In the genomic region with DNA sequence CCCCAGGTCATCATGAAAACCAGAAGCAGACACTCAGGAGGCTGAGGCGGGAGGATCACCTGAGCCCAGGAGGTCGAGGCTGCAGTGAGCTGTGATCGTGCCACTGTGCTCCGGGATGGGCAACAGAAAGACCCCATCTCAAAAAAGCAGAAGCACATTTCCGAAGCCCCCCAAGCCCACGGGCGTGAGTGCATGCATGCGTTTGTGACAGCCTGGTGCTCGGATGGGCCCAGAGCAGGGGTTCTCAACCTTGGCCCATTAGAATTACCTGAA, we compare ENCODE assay signal across 25 cellular contexts. TPM values are rescaled to one million over a fixed set of nuclear protein-coding genes. Genes with fewer than 3 reads are reported as not detected.
"Had no signal": no experiment of that assay in that cellular context is flagged by ENCODE, and none has a peak within 500 bp of the region (broad histone marks: within the 10 kb centered on the region; RNA-seq: fewer than 3 reads in every experiment).

No MANE protein-coding gene starts in this region.

- H3K9me3 Mint-ChIP-seq: activated B cell treated with CpG ODN at 0.5 μM for 24 hours; activated CD4-positive, alpha-beta T cell treated with anti-CD3 and anti-CD28 coated beads, Interleukin-2, amount 10 ng/mL, durations not matched to agents 24 days and 14 days; activated naive CD4-positive, alpha-beta T cell treated with anti-CD3 and anti-CD28 coated beads, Interleukin-2, amount 10 ng/mL, durations not matched to agents 7 days and 5 days; activated naive CD8-positive, alpha-beta T cell treated with anti-CD3 and anti-CD28 coated beads for 36 hours; activated T-helper 17 cell treated with anti-CD3 and anti-CD28 coated beads, Interleukin-2, amount 50 U/mL, for 72 hours; IgD-negative memory B cell had no signal

- ATAC-seq: activated T-helper 17 cell treated with anti-CD3 and anti-CD28 coated beads, Interleukin-2, amount 50 U/mL, for 72 hours; PC-3; T-helper 17 cell had no signal

- H3K27ac Mint-ChIP-seq: activated B cell treated with CpG ODN at 0.5 μM for 24 hours; activated naive CD4-positive, alpha-beta T cell treated with anti-CD3 and anti-CD28 coated beads, Interleukin-2, amount 10 ng/mL, durations not matched to agents 7 days and 5 days had no signal

- DNase-seq: activated B cell treated with CpG ODN at 0.5 μM for 24 hours; activated CD4-positive, alpha-beta T cell treated with anti-CD3 and anti-CD28 coated beads for 1 hour; activated CD4-positive, alpha-beta T cell treated with anti-CD3 and anti-CD28 coated beads, Interleukin-2, amount 10 ng/mL, durations not matched to agents 24 days and 14 days; activated CD4-positive, alpha-beta T cell treated with anti-CD3 and anti-CD28 coated beads, Interleukin-2, amount 50 U/mL, for 48 hours; activated gamma-delta T cell treated with Interleukin-2 at 50 U/mL for 16 hours; activated naive CD4-positive, alpha-beta T cell treated with anti-CD3 and anti-CD28 coated beads, Interleukin-2, amount 10 ng/mL, durations not matched to agents 7 days and 5 days; activated naive CD8-positive, alpha-beta T cell treated with anti-CD3 and anti-CD28 coated beads for 36 hours; activated T-cell treated with anti-CD3 and anti-CD28 coated beads for 4 hours; activated T-cell treated with anti-CD3 and anti-CD28 coated beads, Interleukin-2, amount 50 U/mL, for 48 hours; KG1; NCI-H1048; NCI-H146; NCI-H187 treated with DMSO at 0.1 percent for 48 hours; NCI-H2081 treated with DMSO at 0.1 percent for 48 hours; NCI-H524; PC-3; SIG-M5; T-helper 17 cell; T-helper 9 cell had no signal

- H3K4me3 Mint-ChIP-seq: activated B cell treated with CpG ODN at 0.5 μM for 24 hours; activated CD4-positive, alpha-beta T cell treated with anti-CD3 and anti-CD28 coated beads, Interleukin-2, amount 10 ng/mL, durations not matched to agents 24 days and 14 days; activated naive CD4-positive, alpha-beta T cell treated with anti-CD3 and anti-CD28 coated beads, Interleukin-2, amount 10 ng/mL, durations not matched to agents 7 days and 5 days; activated naive CD8-positive, alpha-beta T cell treated with anti-CD3 and anti-CD28 coated beads for 36 hours; activated T-helper 17 cell treated with anti-CD3 and anti-CD28 coated beads, Interleukin-2, amount 50 U/mL, for 72 hours; IgD-negative memory B cell; T-helper 17 cell had no signal

- H3K27me3 Mint-ChIP-seq: activated B cell treated with CpG ODN at 0.5 μM for 24 hours; activated CD4-positive, alpha-beta T cell treated with anti-CD3 and anti-CD28 coated beads, Interleukin-2, amount 10 ng/mL, durations not matched to agents 24 days and 14 days; activated naive CD4-positive, alpha-beta T cell treated with anti-CD3 and anti-CD28 coated beads, Interleukin-2, amount 10 ng/mL, durations not matched to agents 7 days and 5 days; activated naive CD8-positive, alpha-beta T cell treated with anti-CD3 and anti-CD28 coated beads for 36 hours; activated T-helper 17 cell treated with anti-CD3 and anti-CD28 coated beads, Interleukin-2, amount 50 U/mL, for 72 hours; IgD-negative memory B cell; T-helper 17 cell had no signal

RNA-seq across cellular contexts. Expression of gene TMC8, which starts 21.1 kb away (rescaled TPM):
- total RNA-seq: LHCN-M2, M059J had no signal

RNA-seq across cellular contexts. Expression of gene C17orf99, which starts 36.8 kb away (rescaled TPM):
- total RNA-seq: activated CD4-positive, alpha-beta T cell treated with anti-CD3 and anti-CD28 coated beads, Interleukin-2, amount 10 ng/mL, durations not matched to agents 24 days and 14 days; activated CD8-positive, alpha-beta memory T cell treated with anti-CD3 and anti-CD28 coated beads for 36 hours; activated naive CD8-positive, alpha-beta T cell treated with anti-CD3 and anti-CD28 coated beads for 36 hours; LHCN-M2; M059J; T-helper 17 cell had no signal
- polyA plus RNA-seq: adipose tissue, IgD-negative memory B cell had no signal
